Comparison of ENCODE assay signal across 8 cellular contexts in the genomic region with DNA sequence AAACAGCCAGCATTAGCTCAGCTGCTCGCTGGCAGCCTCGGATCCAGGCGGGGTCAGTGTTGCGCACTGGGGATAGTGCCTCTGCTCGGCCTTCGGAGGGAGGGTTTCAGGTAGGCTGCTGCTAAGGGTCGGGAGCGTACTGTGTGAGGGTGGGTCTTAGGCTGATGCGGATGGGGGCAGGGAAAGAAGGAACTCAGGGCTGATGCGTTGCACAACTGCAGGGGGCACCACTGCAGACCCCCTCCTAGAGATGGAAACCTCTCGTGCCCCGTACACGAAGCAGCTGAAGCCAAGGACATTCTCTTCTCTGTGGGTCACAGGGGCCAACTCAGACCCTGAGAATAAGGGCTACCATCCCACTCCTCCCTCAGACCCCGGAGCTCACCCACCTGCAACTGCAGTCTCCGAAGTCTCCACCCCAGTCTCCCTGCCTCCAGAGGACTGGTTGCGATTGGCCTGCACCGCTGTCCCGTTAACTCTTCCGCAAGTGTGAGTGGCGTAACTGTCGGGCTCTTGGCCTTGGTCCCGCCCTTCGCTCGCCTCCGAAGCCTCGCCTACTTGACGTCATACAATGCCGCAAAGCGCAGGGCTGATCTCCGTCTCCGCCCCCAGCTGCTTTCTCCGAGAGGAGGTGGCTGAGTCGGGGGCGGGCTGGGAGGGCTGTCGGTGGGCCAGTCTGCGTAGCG. TPM values are rescaled to one million over a fixed set of nuclear protein-coding genes. Genes with fewer than 3 reads are reported as not detected.
DNase-seq lines count a peak whose midpoint lies in the region; ATAC-seq, FAIRE-seq and TF ChIP-seq lines count a peak whose summit lies in the region.

A gene with protein sequence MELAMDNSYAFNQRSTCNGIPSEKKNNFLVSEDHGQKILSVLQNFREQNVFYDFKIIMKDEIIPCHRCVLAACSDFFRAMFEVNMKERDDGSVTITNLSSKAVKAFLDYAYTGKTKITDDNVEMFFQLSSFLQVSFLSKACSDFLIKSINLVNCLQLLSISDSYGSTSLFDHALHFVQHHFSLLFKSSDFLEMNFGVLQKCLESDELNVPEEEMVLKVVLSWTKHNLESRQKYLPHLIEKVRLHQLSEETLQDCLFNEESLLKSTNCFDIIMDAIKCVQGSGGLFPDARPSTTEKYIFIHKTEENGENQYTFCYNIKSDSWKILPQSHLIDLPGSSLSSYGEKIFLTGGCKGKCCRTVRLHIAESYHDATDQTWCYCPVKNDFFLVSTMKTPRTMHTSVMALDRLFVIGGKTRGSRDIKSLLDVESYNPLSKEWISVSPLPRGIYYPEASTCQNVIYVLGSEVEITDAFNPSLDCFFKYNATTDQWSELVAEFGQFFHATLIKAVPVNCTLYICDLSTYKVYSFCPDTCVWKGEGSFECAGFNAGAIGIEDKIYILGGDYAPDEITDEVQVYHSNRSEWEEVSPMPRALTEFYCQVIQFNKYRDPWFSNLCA (minus strand): TSS at position 425 of the 686 bp plus-strand sequence. CDS start 18,250 bp downstream, outside the sequence.

- FAIRE-seq in bronchial epithelial cell (lab: Jason Lieb, UNC): no peak

- DNase-seq in AG08396 (ENCODE audit: low spot score) (peak; percentile 95), NCI-H2227 (lab: John Stamatoyannopoulos, UW; ENCODE audit: unreplicated experiment) (peak; percentile 98), bronchial epithelial cell (ENCODE audit: low read depth) (peak; percentile 99), iPS-NIHi11 (ENCODE audit: low spot score) (peak; percentile 91)

- peaks cover 10% of the 10 kb centered on the region for H3K36me3 ChIP-seq in bronchial epithelial cell (ENCODE audit: control insufficient read depth, insufficient read depth, low read length)

- ATAC-seq in GM18909 (IDR thresholded peaks at IDR 0.05; ENCODE audit: poor library complexity, unreplicated experiment): peak; percentile 96
- ATAC-seq in HG03175 (IDR thresholded peaks at IDR 0.05; ENCODE audit: unreplicated experiment): peak; percentile 95

- H3K27me3 ChIP-seq in bronchial epithelial cell (ENCODE audit: control insufficient read depth, insufficient read depth, low read length): no peaks in the 10 kb centered on the region

- H3K27ac ChIP-seq in skin epidermis: peak within 1 kb of the TSS; percentile 72 to 98 (median 93)

- H3K4me3 ChIP-seq in WI38 (ENCODE audit: low read depth, low read length): peak within 1 kb of the TSS; percentile 97
- H3K4me3 ChIP-seq in bronchial epithelial cell (ENCODE audit: low read depth, low read length): peak within 1 kb of the TSS; percentile 57
- peak within 1 kb of the TSS; percentile 78 to 96 (median 87) for H3K4me3 ChIP-seq in skin epidermis

- TF ChIP-seq CTCF in WI38 (IDR thresholded peaks at IDR 0.05; ENCODE audit: low read depth, low read length): peak; percentile 20; the same call in 1 of the 2 replicates
- TF ChIP-seq CTCF in bronchial epithelial cell (IDR thresholded peaks at IDR 0.05; ENCODE audit: insufficient read depth, low read length, severe bottlenecking): peak; percentile 58

RNA-seq across cellular contexts. Expression of the gene that starts here (rescaled TPM):
- total RNA-seq in bronchial epithelial cell: 2.4 and 5.8 TPM in 2 replicates

Comparison
In these comparisons a context has a peak if more than half of its experiments do, and no peak if none do; other contexts are left out.
1. Peak in every context shown above with its lines: DNase-seq, ATAC-seq, H3K4me3 ChIP-seq and H3K27ac ChIP-seq.